ENCODE assay signal across 25 cellular contexts in genomic region chr11:83569134-83569805, GRCh38.
DNase-seq lines count a peak whose midpoint lies in the region; ATAC-seq and TF ChIP-seq lines count a peak whose summit lies in the region.
"Had no signal": no experiment of that assay in that cellular context is flagged by ENCODE, and none has a peak within 500 bp of the region (broad histone marks: within the 10 kb centered on the region; RNA-seq: fewer than 3 reads in every experiment).

No MANE protein-coding gene starts in this region.

- H2AK9ac ChIP-seq in IMR-90 (replicated peaks; ENCODE audit: low read depth, low read length, poor library complexity): no peak overlapping the region

- H2BK5ac ChIP-seq in IMR-90 (ENCODE audit: low read depth, low read length, poor library complexity, severe bottlenecking): no peak overlapping the region

- H3K9me1 ChIP-seq in IMR-90 (ENCODE audit: insufficient read depth, low read length): no peaks in the 10 kb centered on the region

- no peak overlapping the region for H2BK120ac ChIP-seq in IMR-90 (ENCODE audit: low read depth, low read length)

- TF ChIP-seq CTCF in IMR-90 (conservative IDR thresholded peaks at IDR 0.05; ENCODE audit: low read depth, low read length) (no peak), neural cell (IDR thresholded peaks at IDR 0.05; ENCODE audit: poor library complexity, severe bottlenecking) (no peak), adrenal gland (IDR thresholded peaks at IDR 0.05) (no peak)

- in situ Hi-C loops in IMR-90 (cut with MboI; ENCODE audit: low sequenced_read_pairs): no loop called here

- POLR2A ChIA-PET in IMR-90 (lab: Charles Lee; ENCODE audit: unreplicated experiment): no interaction called here

- H3K27ac ChIP-seq in IMR-90 (ENCODE audit: insufficient read depth, low read length) (no peak overlapping the region), cingulate gyrus (ENCODE audit: low read depth, low read length) (peak overlapping the region; percentile 42), neural cell (ENCODE audit: low read length) (peak overlapping the region; percentile 96), adrenal gland (no peak overlapping the region)
- H3K27ac ChIP-seq: BLaER1 treated with 17β-estradiol and CSF1 and Interleukin-3, amounts not matched to agents 10 nM and 100 nM; HL-60 had no signal

- no peak overlapping the region for H3K4ac ChIP-seq in IMR-90 (ENCODE audit: low read depth, low read length)

- H3K4me3 Mint-ChIP-seq in activated naive CD8-positive, alpha-beta T cell treated with anti-CD3 and anti-CD28 coated beads, Interleukin-2, amount 50 U/mL, for 24 hours: no peak overlapping the region
- H3K4me3 Mint-ChIP-seq: CD8-positive, alpha-beta T cell; HFFc6 had no signal

- TF ChIP-seq POLR2A in IMR-90 (IDR thresholded peaks at IDR 0.05; ENCODE audit: low read depth, low read length): no peak
- no peak for TF ChIP-seq POLR2A in adrenal gland (IDR thresholded peaks at IDR 0.05)

- H3K9ac ChIP-seq in IMR-90 (ENCODE audit: low read depth, low read length): no peak overlapping the region
- H3K9ac ChIP-seq in neural cell (ENCODE audit: low read length): peak overlapping the region; percentile 64
- H3K9ac ChIP-seq: BLaER1 treated with 17β-estradiol and CSF1 and Interleukin-3, amounts not matched to agents 10 nM and 100 nM had no signal

- H4K5ac ChIP-seq in IMR-90 (ENCODE audit: low read depth, low read length): no peak overlapping the region

- H3K79me1 ChIP-seq in IMR-90 (ENCODE audit: low read depth in 1 of 2, low read length in 2 of 2): no peaks in the 10 kb centered on the region

- H3K4me1 Mint-ChIP-seq in activated naive CD8-positive, alpha-beta T cell treated with anti-CD3 and anti-CD28 coated beads, Interleukin-2, amount 50 U/mL, for 24 hours: no peaks in the 10 kb centered on the region

- H3K9me3 ChIP-seq in IMR-90 (ENCODE audit: control insufficient read depth, insufficient read depth, low read length) (no peaks in the 10 kb centered on the region), neural cell (ENCODE audit: low read length) (no peaks in the 10 kb centered on the region), adrenal gland (replicated peaks in 1 of 3) (no peaks in the 10 kb centered on the region)
- H3K9me3 ChIP-seq: BLaER1 treated with 17β-estradiol and CSF1 and Interleukin-3, amounts not matched to agents 10 nM and 100 nM had no signal

- no peak overlapping the region for H3K18ac ChIP-seq in IMR-90 (ENCODE audit: low read depth, low read length)

- H3K4me2 ChIP-seq in IMR-90 (ENCODE audit: low read depth, low read length): no peak overlapping the region
- H3K4me2 ChIP-seq in neural cell (ENCODE audit: low read length): peak overlapping the region; percentile 50
- H3K4me2 ChIP-seq: BLaER1 treated with 17β-estradiol and CSF1 and Interleukin-3, amounts not matched to agents 10 nM and 100 nM had no signal

- no peak for ATAC-seq in IMR-90 (ENCODE audit: low read depth)
- ATAC-seq in HG03439 (IDR thresholded peaks at IDR 0.05; ENCODE audit: unreplicated experiment): no peak
- no peak for ATAC-seq in activated naive CD8-positive, alpha-beta T cell treated with anti-CD3 and anti-CD28 coated beads, Interleukin-2, amount 50 U/mL, for 24 hours
- ATAC-seq: CD8-positive, alpha-beta T cell; HepG2; Panc1 had no signal

- peaks cover 18% of the 10 kb centered on the region for H3K79me2 ChIP-seq in neural cell (replicated peaks; ENCODE audit: insufficient read depth, low read length)

- TF ChIP-seq EP300 in neural cell (conservative IDR thresholded peaks at IDR 0.05; ENCODE audit: poor library complexity, severe bottlenecking): peak; percentile 93

- peaks cover 17% of the 10 kb centered on the region for H3K27me3 Mint-ChIP-seq in activated naive CD8-positive, alpha-beta T cell treated with anti-CD3 and anti-CD28 coated beads, Interleukin-2, amount 50 U/mL, for 24 hours

- H3K36me3 Mint-ChIP-seq in activated naive CD8-positive, alpha-beta T cell treated with anti-CD3 and anti-CD28 coated beads, Interleukin-2, amount 50 U/mL, for 24 hours (ENCODE audit: low read depth): no peaks in the 10 kb centered on the region
- H3K36me3 Mint-ChIP-seq: CD8-positive, alpha-beta T cell had no signal

- H2BK20ac ChIP-seq in IMR-90 (ENCODE audit: low read depth, low read length): no peak overlapping the region

- no peak overlapping the region for H4K91ac ChIP-seq in IMR-90 (ENCODE audit: insufficient read depth, low read depth, low read length)

- no peaks in the 10 kb centered on the region for H3K9me2 ChIP-seq in neural cell (ENCODE audit: insufficient read depth, low read length)

- dilution Hi-C loops in IMR-90 (cut with HindIII; ENCODE audit: low sequenced_read_pairs, unreplicated experiment): no loop called here

- H3K14ac ChIP-seq in IMR-90 (replicated peaks; ENCODE audit: low read depth, low read length): no peak overlapping the region

- CTCF ChIA-PET in IMR-90 (lab: Yijun Ruan, JAX): interaction anchor here (1.1 kb wide), 1 partner anchor 277 kb away, joined by 4 read pairs; no protein-coding TSS in a partner anchor

- BruUV-seq in IMR-90 (replicated peaks; lab: Mats Ljungman, UMichigan): no TSS peak

- H2AFZ ChIP-seq in IMR-90 (replicated peaks; ENCODE audit: low read length, poor library complexity) (no peak overlapping the region), neural cell (ENCODE audit: low read depth, low read length) (no peak overlapping the region)

- no peak for TF ChIP-seq RAD21 in IMR-90 (IDR thresholded peaks at IDR 0.05; ENCODE audit: low read length)
- TF ChIP-seq RAD21 in neural cell (conservative IDR thresholded peaks at IDR 0.05): no peak

- H4K8ac ChIP-seq in IMR-90 (ENCODE audit: low read depth in 2 of 2, low read length in 2 of 2): no peak overlapping the region

- DNase-seq in IMR-90 (no peak), NCI-H446 treated with DMSO at 0.1 percent for 48 hours (lab: John Stamatoyannopoulos, UW) (no peak), adrenal gland (no peak)
- DNase-seq in activated naive CD8-positive, alpha-beta T cell treated with anti-CD3 and anti-CD28 coated beads, Interleukin-2, amount 50 U/mL, for 24 hours: no peak
- DNase-seq: ACHN; Calu3; CD8-positive, alpha-beta T cell; GDM1; H7; HFFc6; KBM-7; NCI-H1092; NCI-H1436 treated with DMSO at 0.1 percent for 48 hours; NCI-H2029; NCI-H2227 treated with DMSO at 0.1 percent for 48 hours; NCI-H510A treated with DMSO at 0.1 percent for 48 hours; NCI-H748 treated with DMSO at 0.1 percent for 48 hours; SIG-M5 had no signal

- H3K56ac ChIP-seq in IMR-90 (ENCODE audit: extremely low read depth, insufficient read depth, low read length): no peak overlapping the region

- H3K4me1 ChIP-seq in IMR-90 (ENCODE audit: control insufficient read depth, insufficient read depth, low read length) (peaks cover 2% of the 10 kb centered on the region; the same call in 1 of the 2 replicates), adrenal gland (replicated peaks in 1 of 2) (no peaks in the 10 kb centered on the region)

- H4K20me1 ChIP-seq in IMR-90 (ENCODE audit: insufficient read depth, low read length): no peaks in the 10 kb centered on the region
- no peaks in the 10 kb centered on the region for H4K20me1 ChIP-seq in neural cell (ENCODE audit: insufficient read depth)
- H4K20me1 ChIP-seq: BLaER1 treated with 17β-estradiol and CSF1 and Interleukin-3, amounts not matched to agents 10 nM and 100 nM had no signal

- peak overlapping the region; percentile 23; the same call in 1 of the 3 replicates for H2BK15ac ChIP-seq in IMR-90 (ENCODE audit: low read depth, low read length)

- H3K27me3 ChIP-seq in IMR-90 (ENCODE audit: control insufficient read depth, insufficient read depth, low read length) (no peaks in the 10 kb centered on the region), neural cell (ENCODE audit: insufficient read depth, low read depth, low read length) (no peaks in the 10 kb centered on the region), adrenal gland (no peaks in the 10 kb centered on the region)
- H3K27me3 ChIP-seq: BLaER1 treated with 17β-estradiol and CSF1 and Interleukin-3, amounts not matched to agents 10 nM and 100 nM had no signal

- H3K27ac Mint-ChIP-seq in activated naive CD8-positive, alpha-beta T cell treated with anti-CD3 and anti-CD28 coated beads, Interleukin-2, amount 50 U/mL, for 24 hours: no peak overlapping the region
- H3K27ac Mint-ChIP-seq: CD8-positive, alpha-beta T cell; HFFc6 had no signal

- no peaks in the 10 kb centered on the region for H3K9me3 Mint-ChIP-seq in activated naive CD8-positive, alpha-beta T cell treated with anti-CD3 and anti-CD28 coated beads, Interleukin-2, amount 50 U/mL, for 24 hours
- H3K9me3 Mint-ChIP-seq: CD8-positive, alpha-beta T cell; HFFc6 had no signal

- H3K36me3 ChIP-seq in IMR-90 (ENCODE audit: control insufficient read depth, insufficient read depth, low read length): no peaks in the 10 kb centered on the region
- H3K36me3 ChIP-seq in neural cell (ENCODE audit: insufficient read depth, low read length): no peaks in the 10 kb centered on the region
- H3K36me3 ChIP-seq in adrenal gland (replicated peaks in 1 of 2): no peaks in the 10 kb centered on the region
- H3K36me3 ChIP-seq: BLaER1 treated with 17β-estradiol and CSF1 and Interleukin-3, amounts not matched to agents 10 nM and 100 nM had no signal

- intact Hi-C loops in IMR-90 (cut with micrococcal nuclease) (no loop called here), adrenal gland (cut with DNase I) (no loop called here)

- H3K23ac ChIP-seq in IMR-90 (ENCODE audit: low read depth, low read length): no peak overlapping the region

- H2AK5ac ChIP-seq in IMR-90 (ENCODE audit: low read depth, low read length): no peak overlapping the region

- WGBS in IMR-90 (ENCODE audit: extremely low coverage in 2 of 2, insufficient read length in 1 of 2), 2 experiments: no CpG with 5 or more reads among the region's 1 CpG
- 48 to 71% (median 52%) methylated on average over 1 of the region's 1 CpG for WGBS in adrenal gland, 4 donors

- H3K4me3 ChIP-seq in IMR-90 (ENCODE audit: insufficient read depth, low read depth, low read length) (no peak overlapping the region), neural cell (ENCODE audit: low read length) (peak overlapping the region; percentile 47), adrenal gland (no peak overlapping the region)
- H3K4me3 ChIP-seq: BLaER1 treated with 17β-estradiol and CSF1 and Interleukin-3, amounts not matched to agents 10 nM and 100 nM had no signal

- H3F3A ChIP-seq in neural cell (ENCODE audit: insufficient read depth, low read length, poor library complexity, severe bottlenecking): no peaks in the 10 kb centered on the region

TF ChIP-seq in IMR-90, 13 proteins besides CTCF, POLR2A, EP300 and RAD21:
- TF ChIP-seq BHLHE40 (IDR thresholded peaks at IDR 0.05; ENCODE audit: low read depth, low read length): no peak

Comparison
In these comparisons a context has a peak if more than half of its experiments do, and no peak if none do; other contexts are left out.
1. H3K27ac ChIP-seq: peak in cingulate gyrus (single experiment) and neural cell (single experiment); none in IMR-90 (single experiment) and adrenal gland (0 of 5).